3 cellular contexts compared by ENCODE assay signal in the genomic region with DNA sequence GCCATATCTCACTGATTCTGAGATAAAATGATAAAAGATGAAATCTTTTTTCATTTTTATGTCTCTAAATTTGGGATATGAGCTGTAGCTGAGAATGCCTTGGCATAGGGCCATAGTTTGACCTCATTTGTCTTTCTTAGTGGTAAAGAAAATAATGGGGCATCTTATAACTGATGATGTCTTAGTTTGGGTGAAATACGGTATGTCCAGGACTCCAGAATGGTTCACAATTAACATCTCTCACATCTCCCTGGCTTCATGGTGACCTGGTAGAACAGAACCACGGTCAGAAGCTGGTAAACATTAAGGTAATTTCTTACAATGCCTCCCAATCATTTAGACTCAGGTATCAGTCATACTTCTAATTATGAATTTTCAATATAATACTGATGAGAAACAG.
"Had no signal": no experiment of that assay in that cellular context is flagged by ENCODE, and none has a peak within 500 bp of the region (broad histone marks: within the 10 kb centered on the region; RNA-seq: fewer than 3 reads in every experiment).

No MANE protein-coding gene starts in this region.

- DNase-seq: GDM1, GF-D8 had no signal

- ATAC-seq: GM12878 had no signal

- H3K4me3 ChIP-seq: GM12878 had no signal
